ENCODE assay signal across 9 cellular contexts in the genomic region with DNA sequence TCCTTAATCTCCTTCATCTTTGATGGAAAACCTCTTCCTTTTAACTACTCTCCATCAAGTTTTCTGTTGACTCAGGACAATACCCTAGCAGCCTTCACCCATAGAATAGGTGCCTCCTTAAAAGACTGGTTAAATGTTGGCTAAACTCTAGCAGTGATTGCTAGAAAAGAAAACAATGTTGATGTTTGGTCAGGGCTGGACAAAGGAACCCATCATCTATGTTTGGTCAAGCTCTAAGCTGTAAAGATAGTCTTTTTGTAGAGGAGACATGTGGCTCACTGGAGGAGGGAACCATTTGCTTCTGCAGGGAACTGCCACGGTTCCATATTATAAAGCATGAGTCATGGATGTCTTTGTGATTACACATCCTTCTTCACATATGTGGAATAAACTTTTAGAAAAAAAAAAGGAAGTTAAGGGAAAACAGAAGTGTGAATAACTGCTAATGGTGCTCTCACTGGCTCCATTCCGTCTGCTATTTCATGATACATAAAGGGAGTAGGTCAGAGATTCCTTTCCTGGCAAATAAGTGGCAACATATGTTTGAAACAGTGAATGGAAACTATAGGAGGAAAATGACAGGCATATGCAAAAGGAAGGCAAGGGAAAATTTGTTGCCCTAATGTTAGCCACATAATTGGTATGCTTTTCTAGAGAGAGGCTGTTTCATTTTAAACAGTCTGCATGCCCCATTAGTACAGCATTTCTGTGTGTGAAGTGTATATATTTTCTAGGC.
DNase-seq lines count a peak whose midpoint lies in the region; ATAC-seq and TF ChIP-seq lines count a peak whose summit lies in the region.
"Had no signal": no experiment of that assay in that cellular context is flagged by ENCODE, and none has a peak within 500 bp of the region (broad histone marks: within the 10 kb centered on the region; RNA-seq: fewer than 3 reads in every experiment).

No MANE protein-coding gene starts in this region.

- no peak overlapping the region for H2AFZ ChIP-seq in Karpas-422 (ENCODE audit: low read length)

- no peaks in the 10 kb centered on the region for H3K4me1 ChIP-seq in Karpas-422 (ENCODE audit: low read length)

- H3K79me2 ChIP-seq in Karpas-422 (ENCODE audit: low read length): peaks cover 14% of the 10 kb centered on the region

- no peak overlapping the region for H3K4me3 Mint-ChIP-seq in activated naive CD4-positive, alpha-beta T cell treated with anti-CD3 and anti-CD28 coated beads for 36 hours
- H3K4me3 Mint-ChIP-seq in stimulated activated naive B cell treated with anti-CD40 and anti-IgM and Interleukin-4, amounts not matched to agents 10 μg/mL and 1 μg/mL and 100 μg/mL, for 72 hours: peak overlapping the region; percentile 11 to 30

- TF ChIP-seq CTCF in omental fat pad (IDR thresholded peaks at IDR 0.05): no peak

- DNase-seq in activated naive CD4-positive, alpha-beta T cell treated with anti-CD3 and anti-CD28 coated beads for 36 hours: no peak
- no peak for DNase-seq in activated naive CD4-positive, alpha-beta T cell treated with anti-CD3 and anti-CD28 coated beads, Interleukin-2, amount 50 U/mL, for 16 hours
- DNase-seq in RKO (ENCODE audit: low spot score) (peak; percentile 94), fibroblast of the conjunctiva (ENCODE audit: low read depth) (peak; percentile 83), omental fat pad (ENCODE audit: low spot score) (no peak), Karpas-422 (no peak), NCI-H2081 treated with DMSO at 0.1 percent for 48 hours (lab: John Stamatoyannopoulos, UW) (no peak)
- no peak for DNase-seq in stimulated activated naive B cell treated with anti-CD40 and anti-IgM and Interleukin-4, amounts not matched to agents 10 μg/mL and 1 μg/mL and 100 μg/mL, for 72 hours
- DNase-seq: NCI-H510A had no signal

- no peaks in the 10 kb centered on the region for H3K27me3 ChIP-seq in Karpas-422 (ENCODE audit: low read length)

- no peak overlapping the region for H3K27ac ChIP-seq in Karpas-422 (ENCODE audit: low read length)

- no peak overlapping the region for H3K9ac ChIP-seq in Karpas-422 (ENCODE audit: low read length)

- H3K27ac Mint-ChIP-seq in activated naive CD4-positive, alpha-beta T cell treated with anti-CD3 and anti-CD28 coated beads for 36 hours: peak overlapping the region; percentile 26
- peak overlapping the region; percentile 33 for H3K27ac Mint-ChIP-seq in stimulated activated naive B cell treated with anti-CD40 and anti-IgM and Interleukin-4, amounts not matched to agents 10 μg/mL and 1 μg/mL and 100 μg/mL, for 72 hours

- ATAC-seq in stimulated activated naive B cell treated with anti-CD40 and anti-IgM and Interleukin-4, amounts not matched to agents 10 μg/mL and 1 μg/mL and 100 μg/mL, for 72 hours (replicated peaks): peak; percentile 79 to 80
- no peak for ATAC-seq in omental fat pad (ENCODE audit: low FRiP score)

- no peaks in the 10 kb centered on the region for H3K9me3 Mint-ChIP-seq in activated naive CD4-positive, alpha-beta T cell treated with anti-CD3 and anti-CD28 coated beads for 36 hours
- H3K9me3 Mint-ChIP-seq in stimulated activated naive B cell treated with anti-CD40 and anti-IgM and Interleukin-4, amounts not matched to agents 10 μg/mL and 1 μg/mL and 100 μg/mL, for 72 hours: no peaks in the 10 kb centered on the region

- H3K36me3 ChIP-seq in Karpas-422 (ENCODE audit: insufficient read depth, low read length): no peaks in the 10 kb centered on the region

- H3K9me2 ChIP-seq in Karpas-422 (replicated peaks; ENCODE audit: insufficient read depth, low read length): no peaks in the 10 kb centered on the region

- CTCF ChIA-PET in activated naive CD4-positive, alpha-beta T cell treated with anti-CD3 and anti-CD28 coated beads for 36 hours (lab: Charles Lee): interaction anchor here (0.6 kb wide), 1 partner anchor 410 kb away, joined by 3 read pairs; no protein-coding TSS in a partner anchor

- intact Hi-C loops in activated naive CD4-positive, alpha-beta T cell treated with anti-CD3 and anti-CD28 coated beads for 36 hours (cut with micrococcal nuclease): no loop called here

- H3K4me3 ChIP-seq in Karpas-422 (ENCODE audit: low read length): no peak overlapping the region

- H3K9me3 ChIP-seq in Karpas-422 (ENCODE audit: low read length): no peaks in the 10 kb centered on the region

- peaks cover 14% of the 10 kb centered on the region for H3K4me1 Mint-ChIP-seq in activated naive CD4-positive, alpha-beta T cell treated with anti-CD3 and anti-CD28 coated beads for 36 hours (ENCODE audit: low read depth)
- peaks cover 19 to 28% of the 10 kb centered on the region in 2 donors for H3K4me1 Mint-ChIP-seq in stimulated activated naive B cell treated with anti-CD40 and anti-IgM and Interleukin-4, amounts not matched to agents 10 μg/mL and 1 μg/mL and 100 μg/mL, for 72 hours

- H3K27me3 Mint-ChIP-seq in activated naive CD4-positive, alpha-beta T cell treated with anti-CD3 and anti-CD28 coated beads for 36 hours (ENCODE audit: low read depth): no peaks in the 10 kb centered on the region
- no peaks in the 10 kb centered on the region for H3K27me3 Mint-ChIP-seq in stimulated activated naive B cell treated with anti-CD40 and anti-IgM and Interleukin-4, amounts not matched to agents 10 μg/mL and 1 μg/mL and 100 μg/mL, for 72 hours

- H3K4me2 ChIP-seq in Karpas-422 (ENCODE audit: low read depth, low read length, poor library complexity, severe bottlenecking): no peak overlapping the region

- peaks cover 23% of the 10 kb centered on the region; the same call in 1 of the 2 replicates for H4K20me1 ChIP-seq in Karpas-422 (ENCODE audit: insufficient read depth, low read depth, low read length)

- H3K36me3 Mint-ChIP-seq in activated naive CD4-positive, alpha-beta T cell treated with anti-CD3 and anti-CD28 coated beads for 36 hours (ENCODE audit: low read depth): peaks cover 8% of the 10 kb centered on the region
- H3K36me3 Mint-ChIP-seq in stimulated activated naive B cell treated with anti-CD40 and anti-IgM and Interleukin-4, amounts not matched to agents 10 μg/mL and 1 μg/mL and 100 μg/mL, for 72 hours: no peaks in the 10 kb centered on the region

Comparison
In these comparisons a context has a peak if more than half of its experiments do, and no peak if none do; other contexts are left out.
1. DNase-seq: peak in RKO (single experiment) and fibroblast of the conjunctiva (single experiment); none in activated naive CD4-positive, alpha-beta T cell treated with anti-CD3 and anti-CD28 coated beads for 36 hours (single experiment), activated naive CD4-positive, alpha-beta T cell treated with anti-CD3 and anti-CD28 coated beads, Interleukin-2, amount 50 U/mL, for 16 hours (single experiment), stimulated activated naive B cell treated with anti-CD40 and anti-IgM and Interleukin-4, amounts not matched to agents 10 μg/mL and 1 μg/mL and 100 μg/mL, for 72 hours (single experiment), omental fat pad (single experiment), Karpas-422 (single experiment) and NCI-H2081 treated with DMSO at 0.1 percent for 48 hours (single experiment).